In the genomic region with DNA sequence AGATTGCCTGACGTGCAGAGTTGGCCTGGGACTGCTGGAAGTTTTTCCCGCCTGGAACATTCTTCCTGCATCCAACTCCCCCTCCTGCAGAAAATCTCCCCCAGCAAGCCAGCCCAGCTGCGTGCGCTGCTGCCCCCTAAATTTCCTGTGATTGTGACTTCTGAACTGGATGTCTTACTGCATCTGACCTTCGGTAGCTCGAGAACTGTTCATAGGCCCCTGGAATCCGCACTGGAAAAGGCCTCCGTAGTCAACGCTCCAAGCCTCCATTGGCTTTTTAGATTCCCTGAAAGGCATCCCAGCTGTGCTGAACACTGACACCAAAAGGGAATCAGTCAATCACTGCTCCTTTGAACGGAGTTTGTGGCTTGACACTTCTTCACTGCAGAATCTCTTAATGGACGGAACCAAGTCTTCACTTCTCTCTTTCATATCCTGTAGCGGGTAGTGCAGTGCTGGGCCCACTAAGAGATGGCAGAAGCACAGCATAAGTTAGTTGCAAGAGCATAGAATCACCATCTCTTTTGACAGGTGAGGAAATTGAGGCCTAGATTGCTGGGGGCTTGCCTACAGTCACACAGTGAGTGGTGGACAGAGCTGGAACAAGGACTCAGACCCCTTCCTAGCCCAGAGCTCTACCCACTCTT, we compare ENCODE assay signal across 21 cellular contexts. TPM values are rescaled to one million over a fixed set of nuclear protein-coding genes. Genes with fewer than 3 reads are reported as not detected.
DNase-seq lines count a peak whose midpoint lies in the region; ATAC-seq, FAIRE-seq and TF ChIP-seq lines count a peak whose summit lies in the region.
"Had no signal": no experiment of that assay in that cellular context is flagged by ENCODE, and none has a peak within 500 bp of the region (broad histone marks: within the 10 kb centered on the region; RNA-seq: fewer than 3 reads in every experiment).

No MANE protein-coding gene starts in this region.

- peaks cover 6% of the 10 kb centered on the region for H3K9me3 Mint-ChIP-seq in nephron progenitor cell
- H3K9me3 Mint-ChIP-seq: HFFc6 had no signal

- H3K4me3 ChIP-seq in upper lobe of right lung, result no peak overlapping the region
- H3K4me3 ChIP-seq: Peyer's patch had no signal

- no peaks in the 10 kb centered on the region for H3K4me1 ChIP-seq in upper lobe of right lung
- H3K4me1 ChIP-seq: Peyer's patch had no signal

- no peaks in the 10 kb centered on the region for H3K36me3 ChIP-seq in upper lobe of right lung
- H3K36me3 ChIP-seq: BE2C, Peyer's patch had no signal

- TF ChIP-seq POLR2A in GM12891 (IDR thresholded peaks at IDR 0.05; ENCODE audit: low read depth, low read length), result no peak

- H3K36me3 Mint-ChIP-seq in nephron progenitor cell (ENCODE audit: low read depth), result no peaks in the 10 kb centered on the region
- H3K36me3 Mint-ChIP-seq: CD8-positive, alpha-beta T cell had no signal

- peak overlapping the region; percentile 46 for H3K27ac Mint-ChIP-seq in nephron progenitor cell
- H3K27ac Mint-ChIP-seq: CD8-positive, alpha-beta T cell; HFFc6 had no signal

- no peak for FAIRE-seq in GM12891 (lab: Jason Lieb, UNC)
- FAIRE-seq: G401.6 had no signal

- no peak for TF ChIP-seq CTCF in nephron progenitor cell (IDR thresholded peaks at IDR 0.05)
- no peak for TF ChIP-seq CTCF in upper lobe of right lung (IDR thresholded peaks at IDR 0.05)
- no peak for TF ChIP-seq CTCF in GM13977 (IDR thresholded peaks at IDR 0.05; ENCODE audit: extremely low read depth, insufficient read depth, missing control alignments)

- ATAC-seq in upper lobe of right lung, result no peak
- ATAC-seq: CD8-positive, alpha-beta T cell had no signal

- H3K9me3 ChIP-seq in upper lobe of right lung, result no peaks in the 10 kb centered on the region
- H3K9me3 ChIP-seq: Peyer's patch, SK-N-SH had no signal

- no peak overlapping the region for H3K4me3 Mint-ChIP-seq in nephron progenitor cell
- H3K4me3 Mint-ChIP-seq: CD8-positive, alpha-beta T cell; HFFc6 had no signal

- intact Hi-C loops in upper lobe of right lung (cut with DNase I), result no loop called here

- H3K4me1 Mint-ChIP-seq in nephron progenitor cell, result peaks cover 30% of the 10 kb centered on the region

- H3K27ac ChIP-seq in upper lobe of right lung, result peak overlapping the region; percentile 11

- DNase-seq in GM12891 (ENCODE audit: insufficient read length, low spot score) (no peak), MV-4-11 (lab: John Stamatoyannopoulos, UW) (peak; percentile 15), nephron progenitor cell (no peak), upper lobe of right lung (no peak), DMS79 treated with DMSO at 0.1 percent for 48 hours (lab: John Stamatoyannopoulos, UW) (no peak), GM13977 (ENCODE audit: low spot score) (no peak), NCI-H2029 (lab: John Stamatoyannopoulos, UW) (no peak)
- DNase-seq: ACHN; BE2C; CD8-positive, alpha-beta T cell; DND-41; HFFc6; KBM-7; NCI-H1048; NCI-H1436 treated with DMSO at 0.1 percent for 48 hours; NCI-H2081; NCI-H82; Right ventricle myocardium superior; SK-N-SH had no signal

- no peaks in the 10 kb centered on the region for H3K27me3 ChIP-seq in upper lobe of right lung
- H3K27me3 ChIP-seq: BE2C, Peyer's patch had no signal

- peaks cover 24% of the 10 kb centered on the region for H3K27me3 Mint-ChIP-seq in nephron progenitor cell (ENCODE audit: low read depth, poor library complexity)

- in situ Hi-C loops in GM13977 (cut with MboI; ENCODE audit: low pct_unique_long_range_greater_than_20kb, low sequenced_read_pairs, unreplicated experiment), result no loop called here

TF ChIP-seq in GM12891, 5 proteins besides CTCF, POLR2A, EP300 and RAD21:
- TF ChIP-seq SPI1 (IDR thresholded peaks at IDR 0.05; ENCODE audit: low read depth, low read length) (peak; percentile 22; the same call in 1 of the 2 replicates), POLR2AphosphoS5 (IDR thresholded peaks at IDR 0.05; ENCODE audit: low read depth, low read length) (no peak)

RNA-seq across cellular contexts. Expression of a gene that starts 14.2 kb away (rescaled TPM):
- 0.03 TPM for polyA plus RNA-seq in GM12891 (2012; ENCODE audit: low read depth, missing spikeins)
- total RNA-seq in upper lobe of right lung, result 4.1 TPM
- total RNA-seq: HFFc6 had no signal
